Comparison of ENCODE assay signal across 19 cellular contexts in genomic region chr10:132386419-132386831, GRCh38. TPM values are rescaled to one million over a fixed set of nuclear protein-coding genes. Genes with fewer than 3 reads are reported as not detected.
A peak's percentile ranks its signal among the peaks of the same experiment; 100 is the strongest.
DNase-seq lines count a peak whose midpoint lies in the region; ATAC-seq and TF ChIP-seq lines count a peak whose summit lies in the region.
"Had no signal": no experiment of that assay in that cellular context is flagged by ENCODE, and none has a peak within 500 bp of the region (broad histone marks: within the 10 kb centered on the region; RNA-seq: fewer than 3 reads in every experiment).

No MANE protein-coding gene starts in this region.

- H3K4me1 Mint-ChIP-seq in activated CD4-positive, alpha-beta T cell treated with anti-CD3 and anti-CD28 coated beads, Interleukin-2, amount 10 ng/mL, durations not matched to agents 24 days and 14 days = peaks cover 6% of the 10 kb centered on the region
- peaks cover 59% of the 10 kb centered on the region for H3K4me1 Mint-ChIP-seq in CD14-positive monocyte
- peaks cover 11 to 20% of the 10 kb centered on the region in 2 donors for H3K4me1 Mint-ChIP-seq in effector memory CD8-positive, alpha-beta T cell (ENCODE audit: low read depth in 2 of 2)

- H3K27ac Mint-ChIP-seq in activated CD4-positive, alpha-beta T cell treated with anti-CD3 and anti-CD28 coated beads, Interleukin-2, amount 10 ng/mL, durations not matched to agents 24 days and 14 days = peak overlapping the region; percentile 34
- no peak overlapping the region for H3K27ac Mint-ChIP-seq in CD14-positive monocyte
- peak overlapping the region; percentile 46 to 84 for H3K27ac Mint-ChIP-seq in effector memory CD8-positive, alpha-beta T cell

- intact Hi-C loops in activated CD4-positive, alpha-beta T cell treated with anti-CD3 and anti-CD28 coated beads, Interleukin-2, amount 10 ng/mL, durations not matched to agents 24 days and 14 days (cut with micrococcal nuclease) = loop anchor here (2.0 kb wide), 1 partner anchor 22 kb away; no protein-coding TSS in a partner anchor
- intact Hi-C loops in CD14-positive monocyte (cut with micrococcal nuclease) (loop anchor here (2.0 to 10.0 kb wide), 2 partner anchors 66 to 148 kb away; partner anchors contain the start of gene INPP5A (in 1 of the 2)), posterior vena cava (cut with DNase I) (loop anchor here in 1 of 2 donors (10.0 kb wide), 1 partner anchor 248 kb away; no protein-coding TSS in a partner anchor)

- CTCF ChIA-PET in RWPE1 (lab: Yijun Ruan, JAX) = interaction anchor here (0.7 kb wide), 1 partner anchor 61 kb away, joined by 7 read pairs; no protein-coding TSS in a partner anchor

- no peaks in the 10 kb centered on the region for H3K9me3 Mint-ChIP-seq in activated CD4-positive, alpha-beta T cell treated with anti-CD3 and anti-CD28 coated beads, Interleukin-2, amount 10 ng/mL, durations not matched to agents 24 days and 14 days
- peaks cover 0 to 1% (median 0%) of the 10 kb centered on the region in 7 donors for H3K9me3 Mint-ChIP-seq in CD14-positive monocyte
- no peaks in the 10 kb centered on the region for H3K9me3 Mint-ChIP-seq in effector memory CD8-positive, alpha-beta T cell
- H3K9me3 Mint-ChIP-seq: central memory CD8-positive, alpha-beta T cell; naive thymus-derived CD8-positive, alpha-beta T cell had no signal

- peaks cover 2% of the 10 kb centered on the region for H3K36me3 Mint-ChIP-seq in activated CD4-positive, alpha-beta T cell treated with anti-CD3 and anti-CD28 coated beads, Interleukin-2, amount 10 ng/mL, durations not matched to agents 24 days and 14 days (ENCODE audit: low read depth)
- H3K36me3 Mint-ChIP-seq in CD14-positive monocyte = no peaks in the 10 kb centered on the region
- peaks cover 4% of the 10 kb centered on the region for H3K36me3 Mint-ChIP-seq in effector memory CD8-positive, alpha-beta T cell (ENCODE audit: insufficient read depth)
- H3K36me3 Mint-ChIP-seq: naive thymus-derived CD8-positive, alpha-beta T cell had no signal

- no peak for ATAC-seq in effector memory CD8-positive, alpha-beta T cell (replicated peaks)
- no peak for ATAC-seq in GM21723 (IDR thresholded peaks at IDR 0.05; ENCODE audit: unreplicated experiment)
- ATAC-seq: naive thymus-derived CD8-positive, alpha-beta T cell had no signal

- DNase-seq in activated CD4-positive, alpha-beta T cell treated with anti-CD3 and anti-CD28 coated beads, Interleukin-2, amount 10 ng/mL, durations not matched to agents 24 days and 14 days = no peak
- DNase-seq in activated CD4-positive, alpha-beta T cell treated with anti-CD3 and anti-CD28 coated beads, Interleukin-2, amount 50 U/mL, for 4 hours = no peak
- peak; percentile 49 for DNase-seq in CD14-positive monocyte (ENCODE audit: low spot score)
- DNase-seq in effector memory CD8-positive, alpha-beta T cell = no peak
- peak; percentile 73 for DNase-seq in posterior vena cava (ENCODE audit: low spot score)
- no peak for DNase-seq in RWPE1 (ENCODE audit: low spot score)
- DNase-seq in NOMO-1 treated with DMSO at 0.1 percent for 48 hours (lab: John Stamatoyannopoulos, UW; ENCODE audit: unreplicated experiment) = no peak
- DNase-seq: activated naive CD4-positive, alpha-beta T cell; BE2C; Calu3; EL; foreskin melanocyte; NCI-H1417; NCI-H524 treated with DMSO at 0.1 percent for 48 hours; stimulated activated naive CD4-positive, alpha-beta T cell treated with Interleukin-2 at 50 U/mL for 16 hours had no signal

- POLR2A ChIA-PET in RWPE1 (lab: Yijun Ruan, JAX; ENCODE audit: low non-redundant PET) = no interaction called here

- H3K27ac ChIP-seq in RWPE1 = no peak overlapping the region
- H3K27ac ChIP-seq: parathyroid adenoma had no signal

- H3K4me3 Mint-ChIP-seq in activated CD4-positive, alpha-beta T cell treated with anti-CD3 and anti-CD28 coated beads, Interleukin-2, amount 10 ng/mL, durations not matched to agents 24 days and 14 days = no peak overlapping the region
- no peak overlapping the region for H3K4me3 Mint-ChIP-seq in CD14-positive monocyte
- H3K4me3 Mint-ChIP-seq in effector memory CD8-positive, alpha-beta T cell = peak overlapping the region in 1 of 2 donors; percentile 8
- H3K4me3 Mint-ChIP-seq: central memory CD8-positive, alpha-beta T cell had no signal

- H3K27me3 Mint-ChIP-seq in activated CD4-positive, alpha-beta T cell treated with anti-CD3 and anti-CD28 coated beads, Interleukin-2, amount 10 ng/mL, durations not matched to agents 24 days and 14 days = peaks cover 3% of the 10 kb centered on the region
- H3K27me3 Mint-ChIP-seq in CD14-positive monocyte (ENCODE audit: low read depth in 3 of 3) = peaks cover 0 to 21% (median 5%) of the 10 kb centered on the region in 3 donors
- H3K27me3 Mint-ChIP-seq in effector memory CD8-positive, alpha-beta T cell = no peaks in the 10 kb centered on the region
- H3K27me3 Mint-ChIP-seq: central memory CD8-positive, alpha-beta T cell; naive thymus-derived CD8-positive, alpha-beta T cell had no signal

- TF ChIP-seq CTCF in CD14-positive monocyte (IDR thresholded peaks at IDR 0.05) = no peak
- no peak for TF ChIP-seq CTCF in RWPE1 (conservative IDR thresholded peaks at IDR 0.05; ENCODE audit: low read depth)

RNA-seq across cellular contexts. Expression of gene PWWP2B, which starts 10.6 kb away (rescaled TPM):
- 4.9 and 5.0 TPM in 2 replicates for total RNA-seq in activated CD4-positive, alpha-beta T cell treated with anti-CD3 and anti-CD28 coated beads, Interleukin-2, amount 10 ng/mL, durations not matched to agents 24 days and 14 days
- polyA plus RNA-seq in CD14-positive monocyte = 1 to 10 TPM; 2.4 to 2.7 TPM
- 10 to 100 TPM; 10.4 to 16.1 TPM for total RNA-seq in posterior vena cava

RNA-seq across cellular contexts. Expression of gene LRRC27, which starts 54.4 kb away (rescaled TPM):
- total RNA-seq in activated CD4-positive, alpha-beta T cell treated with anti-CD3 and anti-CD28 coated beads, Interleukin-2, amount 10 ng/mL, durations not matched to agents 24 days and 14 days = 2.3 and 3.3 TPM in 2 replicates
- 1 to 10 TPM; 3.6 TPM for polyA plus RNA-seq in CD14-positive monocyte
- 1 to 10 TPM; 4.7 to 6.5 TPM for total RNA-seq in posterior vena cava

Comparison
In these comparisons a context has a peak if more than half of its experiments do, and no peak if none do; other contexts are left out.
1. DNase-seq: peak in CD14-positive monocyte (single experiment) and posterior vena cava (single experiment); none in activated CD4-positive, alpha-beta T cell treated with anti-CD3 and anti-CD28 coated beads, Interleukin-2, amount 10 ng/mL, durations not matched to agents 24 days and 14 days (single experiment), activated CD4-positive, alpha-beta T cell treated with anti-CD3 and anti-CD28 coated beads, Interleukin-2, amount 50 U/mL, for 4 hours (0 of 2), effector memory CD8-positive, alpha-beta T cell (0 of 3), RWPE1 (single experiment) and NOMO-1 treated with DMSO at 0.1 percent for 48 hours (single experiment).
2. H3K27ac Mint-ChIP-seq: peak in activated CD4-positive, alpha-beta T cell treated with anti-CD3 and anti-CD28 coated beads, Interleukin-2, amount 10 ng/mL, durations not matched to agents 24 days and 14 days (single experiment) and effector memory CD8-positive, alpha-beta T cell (2 of 2); none in CD14-positive monocyte (0 of 7).